15 cellular contexts compared by ENCODE assay signal in the genomic region with DNA sequence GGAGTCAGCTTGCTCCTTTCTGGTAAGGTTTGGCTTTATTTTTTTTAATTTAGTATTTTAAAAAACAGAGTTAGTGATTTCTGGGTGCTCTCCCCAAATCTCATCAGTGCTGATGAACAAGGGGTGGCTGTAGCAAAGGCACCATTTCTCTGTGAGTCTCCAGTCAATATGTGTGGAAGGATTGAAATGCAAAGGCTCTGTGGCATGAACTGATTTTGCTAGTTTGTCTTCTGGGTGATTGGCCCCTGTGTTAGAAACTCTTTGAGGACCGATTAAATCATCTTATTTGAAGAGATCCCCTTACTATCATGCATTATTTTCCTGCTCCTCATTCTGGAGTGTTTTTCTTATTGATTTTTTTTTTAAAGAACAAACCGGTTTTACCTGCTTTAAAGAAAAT. TPM values are rescaled to one million over a fixed set of nuclear protein-coding genes. Genes with fewer than 3 reads are reported as not detected.
DNase-seq lines count a peak whose midpoint lies in the region; ATAC-seq and TF ChIP-seq lines count a peak whose summit lies in the region.
"Had no signal": no experiment of that assay in that cellular context is flagged by ENCODE, and none has a peak within 500 bp of the region (broad histone marks: within the 10 kb centered on the region; RNA-seq: fewer than 3 reads in every experiment).

No MANE protein-coding gene starts in this region.

- peak overlapping the region; percentile 45 to 63 for H3K27ac ChIP-seq in right atrium auricular region
- peak overlapping the region in 2 of 4 donors; percentile 37 to 47 for H3K27ac ChIP-seq in esophagus squamous epithelium
- peak overlapping the region; percentile 19 for H3K27ac ChIP-seq in muscle layer of duodenum (ENCODE audit: low read length)
- peak overlapping the region; percentile 56 for H3K27ac ChIP-seq in vagina

- H3K36me3 Mint-ChIP-seq in activated naive CD4-positive, alpha-beta T cell treated with anti-CD3 and anti-CD28 coated beads for 36 hours (ENCODE audit: low read depth): no peaks in the 10 kb centered on the region
- peaks cover 4% of the 10 kb centered on the region for H3K36me3 Mint-ChIP-seq in MCF 10A (ENCODE audit: insufficient read depth, unreplicated experiment)
- H3K36me3 Mint-ChIP-seq: naive B cell had no signal

- H3K27me3 Mint-ChIP-seq in activated naive CD4-positive, alpha-beta T cell treated with anti-CD3 and anti-CD28 coated beads for 36 hours (ENCODE audit: low read depth): peaks cover 5% of the 10 kb centered on the region
- H3K27me3 Mint-ChIP-seq in MCF 10A (ENCODE audit: insufficient read depth, unreplicated experiment): no peaks in the 10 kb centered on the region

- DNase-seq in right atrium auricular region (ENCODE audit: low spot score): no peak
- DNase-seq in left ventricle myocardium superior: no peak
- DNase-seq in esophagus squamous epithelium (lab: John Stamatoyannopoulos, UW): no peak
- DNase-seq in vagina (ENCODE audit: extremely low spot score in 2 of 2): no peak
- no peak for DNase-seq in activated naive CD4-positive, alpha-beta T cell treated with anti-CD3 and anti-CD28 coated beads for 36 hours
- DNase-seq in MCF 10A (ENCODE audit: unreplicated experiment): no peak
- DNase-seq in NCI-H2107 (lab: John Stamatoyannopoulos, UW): no peak
- DNase-seq: activated naive CD8-positive, alpha-beta T cell treated with anti-CD3 and anti-CD28 coated beads, Interleukin-2, amount 50 U/mL, for 24 hours; DMS79; naive B cell; NCI-H1092 treated with DMSO at 0.1 percent for 48 hours; NCI-H524 treated with DMSO at 0.1 percent for 48 hours; small intestine had no signal

- CTCF ChIA-PET in activated naive CD4-positive, alpha-beta T cell treated with anti-CD3 and anti-CD28 coated beads for 36 hours (lab: Charles Lee): no interaction called here
- CTCF ChIA-PET in MCF 10A (lab: Yijun Ruan, JAX): no interaction called here

- WGBS in esophagus squamous epithelium, 2 donors: 41 to 42% methylated on average over 2 of the region's 2 CpGs

- H3K36me3 ChIP-seq in right atrium auricular region (no peaks in the 10 kb centered on the region), esophagus squamous epithelium (no peaks in the 10 kb centered on the region), muscle layer of duodenum (ENCODE audit: control insufficient read depth in 1 of 2, insufficient read depth in 2 of 2, low read length in 2 of 2) (no peaks in the 10 kb centered on the region), vagina (no peaks in the 10 kb centered on the region)

- H3K4me1 Mint-ChIP-seq in activated naive CD4-positive, alpha-beta T cell treated with anti-CD3 and anti-CD28 coated beads for 36 hours (ENCODE audit: low read depth): no peaks in the 10 kb centered on the region
- no peaks in the 10 kb centered on the region for H3K4me1 Mint-ChIP-seq in MCF 10A (ENCODE audit: insufficient read depth, unreplicated experiment)
- H3K4me1 Mint-ChIP-seq: activated naive CD8-positive, alpha-beta T cell treated with anti-CD3 and anti-CD28 coated beads, Interleukin-2, amount 50 U/mL, for 24 hours; naive B cell had no signal

- H3K27me3 ChIP-seq in right atrium auricular region: no peaks in the 10 kb centered on the region
- H3K27me3 ChIP-seq in esophagus squamous epithelium: no peaks in the 10 kb centered on the region
- no peaks in the 10 kb centered on the region for H3K27me3 ChIP-seq in muscle layer of duodenum (ENCODE audit: low read depth, low read length)
- no peaks in the 10 kb centered on the region for H3K27me3 ChIP-seq in vagina

- H3K4me3 ChIP-seq in right atrium auricular region (peak overlapping the region; percentile 27 to 41), esophagus squamous epithelium (peak overlapping the region in 3 of 4 donors; percentile 24 to 41 (median 30)), muscle layer of duodenum (ENCODE audit: low read depth in 1 of 2, low read length in 2 of 2) (peak overlapping the region; percentile 14 to 37), vagina (peak overlapping the region in 1 of 2 donors; percentile 31)
- H3K4me3 ChIP-seq: GM12878 had no signal

- H3K4me3 Mint-ChIP-seq in activated naive CD4-positive, alpha-beta T cell treated with anti-CD3 and anti-CD28 coated beads for 36 hours: no peak overlapping the region
- H3K4me3 Mint-ChIP-seq in MCF 10A (ENCODE audit: unreplicated experiment): no peak overlapping the region
- H3K4me3 Mint-ChIP-seq: activated naive CD8-positive, alpha-beta T cell treated with anti-CD3 and anti-CD28 coated beads, Interleukin-2, amount 50 U/mL, for 24 hours; naive B cell had no signal

- TF ChIP-seq POLR2A in esophagus squamous epithelium (IDR thresholded peaks at IDR 0.05) (no peak), vagina (IDR thresholded peaks at IDR 0.05) (no peak)

- H3K9me3 Mint-ChIP-seq in activated naive CD4-positive, alpha-beta T cell treated with anti-CD3 and anti-CD28 coated beads for 36 hours: no peaks in the 10 kb centered on the region
- no peaks in the 10 kb centered on the region for H3K9me3 Mint-ChIP-seq in MCF 10A (ENCODE audit: unreplicated experiment)
- H3K9me3 Mint-ChIP-seq: activated naive CD8-positive, alpha-beta T cell treated with anti-CD3 and anti-CD28 coated beads, Interleukin-2, amount 50 U/mL, for 24 hours had no signal

- TF ChIP-seq CTCF in right atrium auricular region (IDR thresholded peaks at IDR 0.05) (no peak), esophagus squamous epithelium (IDR thresholded peaks at IDR 0.05) (no peak), vagina (IDR thresholded peaks at IDR 0.05) (no peak), MCF 10A (IDR thresholded peaks at IDR 0.05; ENCODE audit: unreplicated experiment) (no peak)

- intact Hi-C loops in left ventricle myocardium superior (cut with micrococcal nuclease): no loop called here
- intact Hi-C loops in esophagus squamous epithelium (cut with DNase I): no loop called here
- intact Hi-C loops in vagina (cut with DNase I): no loop called here
- intact Hi-C loops in activated naive CD4-positive, alpha-beta T cell treated with anti-CD3 and anti-CD28 coated beads for 36 hours (cut with micrococcal nuclease): no loop called here
- intact Hi-C loops in MCF 10A (cut with micrococcal nuclease): no loop called here

- POLR2A ChIA-PET in MCF 10A (lab: Yijun Ruan, JAX): no interaction called here

- H3K4me1 ChIP-seq in right atrium auricular region: no peaks in the 10 kb centered on the region
- H3K4me1 ChIP-seq in esophagus squamous epithelium: no peaks in the 10 kb centered on the region
- H3K4me1 ChIP-seq in muscle layer of duodenum (ENCODE audit: control insufficient read depth in 1 of 2, insufficient read depth in 2 of 2, low read length in 2 of 2): no peaks in the 10 kb centered on the region
- no peaks in the 10 kb centered on the region for H3K4me1 ChIP-seq in vagina

- BruUV-seq in MCF 10A (replicated peaks; lab: Mats Ljungman, UMichigan): no TSS peak

- no peak for ATAC-seq in left ventricle myocardium superior
- ATAC-seq: activated naive CD8-positive, alpha-beta T cell treated with anti-CD3 and anti-CD28 coated beads, Interleukin-2, amount 50 U/mL, for 24 hours; GM12878 had no signal

- H3K9me3 ChIP-seq in right atrium auricular region (no peaks in the 10 kb centered on the region), esophagus squamous epithelium (no peaks in the 10 kb centered on the region), muscle layer of duodenum (ENCODE audit: control insufficient read depth in 1 of 2, low read length in 2 of 2) (no peaks in the 10 kb centered on the region), vagina (no peaks in the 10 kb centered on the region)

- no peak overlapping the region for H3K27ac Mint-ChIP-seq in activated naive CD4-positive, alpha-beta T cell treated with anti-CD3 and anti-CD28 coated beads for 36 hours
- H3K27ac Mint-ChIP-seq in MCF 10A (ENCODE audit: low read depth, unreplicated experiment): no peak overlapping the region
- H3K27ac Mint-ChIP-seq: activated naive CD8-positive, alpha-beta T cell treated with anti-CD3 and anti-CD28 coated beads, Interleukin-2, amount 50 U/mL, for 24 hours; naive B cell had no signal

RNA-seq across cellular contexts. Expression of gene TEK, which starts 0.6 kb away (rescaled TPM):
- total RNA-seq in right atrium auricular region (10 to 100 TPM; 16.7 to 30.7 TPM), left ventricle myocardium superior (22.2 TPM), esophagus squamous epithelium (1 to 10 TPM in 3 of 4 donors, under 1 TPM in 1; 0.72 to 7.4 (median 4.0) TPM), vagina (12.5 TPM), MCF 10A (2022) (0.71 and 0.91 TPM in 2 replicates)
- total RNA-seq in activated naive CD4-positive, alpha-beta T cell treated with anti-CD3 and anti-CD28 coated beads for 36 hours: not detected
- total RNA-seq: GM12878 had no signal
